Comparison of ENCODE assay signal across 9 cellular contexts in genomic region chr2:1742680-1743395, GRCh38. TPM values are rescaled to one million over a fixed set of nuclear protein-coding genes. Genes with fewer than 3 reads are reported as not detected.
DNase-seq lines count a peak whose midpoint lies in the region; FAIRE-seq and TF ChIP-seq lines count a peak whose summit lies in the region.
"Had no signal": no experiment of that assay in that cellular context is flagged by ENCODE, and none has a peak within 500 bp of the region (broad histone marks: within the 10 kb centered on the region; RNA-seq: fewer than 3 reads in every experiment).

No MANE protein-coding gene starts in this region.

- H3K4me2 ChIP-seq in keratinocyte (ENCODE audit: control insufficient read depth, extremely low read depth, insufficient read depth, low read depth, low read length): peak overlapping the region; percentile 75

- peaks cover 51% of the 10 kb centered on the region for H3K79me2 ChIP-seq in keratinocyte (ENCODE audit: control insufficient read depth, insufficient read depth, low read length)

- H2AFZ ChIP-seq in keratinocyte (ENCODE audit: control insufficient read depth, low read length): peak overlapping the region; percentile 15

- DNase-seq in D721Med (ENCODE audit: insufficient read length, low spot score) (no peak), Peyer's patch (peak; percentile 16 to 69 (median 60)), colonic mucosa (peak; percentile 74), keratinocyte (ENCODE audit: low read depth, low spot score) (peak; percentile 35), DMS79 (lab: John Stamatoyannopoulos, UW) (no peak), erythroblast (lab: John Stamatoyannopoulos, UW) (no peak), Kasumi-1 (lab: John Stamatoyannopoulos, UW) (no peak)

- H4K20me1 ChIP-seq in keratinocyte (ENCODE audit: control insufficient read depth, extremely low read depth, insufficient read depth, low read length): peaks cover 3% of the 10 kb centered on the region

- H3K27ac ChIP-seq in Peyer's patch (peak overlapping the region; percentile 68 to 97 (median 79)), colonic mucosa (peak overlapping the region; percentile 67), keratinocyte (ENCODE audit: control insufficient read depth, insufficient read depth, low read length) (peak overlapping the region; percentile 71), skeletal muscle tissue (ENCODE audit: low read depth, low read length) (peak overlapping the region; percentile 86)
- H3K27ac ChIP-seq: HL-60 had no signal

- no peaks in the 10 kb centered on the region for H3K36me3 ChIP-seq in Peyer's patch
- H3K36me3 ChIP-seq in colonic mucosa: no peaks in the 10 kb centered on the region
- peaks cover 0 to 3% of the 10 kb centered on the region in 2 experiments for H3K36me3 ChIP-seq in keratinocyte (ENCODE audit: control insufficient read depth in 2 of 2, extremely low read depth in 1 of 2, insufficient read depth in 2 of 2, low read length in 2 of 2)
- H3K36me3 ChIP-seq in skeletal muscle tissue (ENCODE audit: control insufficient read depth in 3 of 3, insufficient read depth in 3 of 3, low read length in 3 of 3): no peaks in the 10 kb centered on the region

- peak overlapping the region; percentile 5 to 73 for H3K9ac ChIP-seq in colonic mucosa (ENCODE audit: low read depth in 2 of 2, low read length in 2 of 2)
- peak overlapping the region; percentile 77 for H3K9ac ChIP-seq in keratinocyte (ENCODE audit: control insufficient read depth, extremely low read depth, insufficient read depth, low read length)
- peak overlapping the region; percentile 50 to 57 (median 57) for H3K9ac ChIP-seq in skeletal muscle tissue (ENCODE audit: low read depth in 1 of 3, low read length in 3 of 3)

- peak overlapping the region; percentile 40 to 73 (median 48) for H3K4me3 ChIP-seq in Peyer's patch
- H3K4me3 ChIP-seq in colonic mucosa: peak overlapping the region; percentile 35
- H3K4me3 ChIP-seq in keratinocyte (ENCODE audit: control insufficient read depth in 2 of 3, extremely low read depth in 1 of 3, insufficient read depth in 2 of 3, low read depth in 1 of 3, low read length in 3 of 3): peak overlapping the region; percentile 57 to 85 (median 63)
- H3K4me3 ChIP-seq in skeletal muscle tissue (ENCODE audit: low read length in 3 of 3): peak overlapping the region; percentile 63 to 79 (median 70)

- TF ChIP-seq POLR2A in Peyer's patch (IDR thresholded peaks at IDR 0.05): no peak
- no peak for TF ChIP-seq POLR2A in erythroblast (IDR thresholded peaks at IDR 0.05; ENCODE audit: low read length)

- intact Hi-C loops in colonic mucosa (cut with DNase I): loop anchor here (10.0 kb wide), 2 partner anchors 68 to 72 kb away; no protein-coding TSS in a partner anchor

- H3K4me1 ChIP-seq in Peyer's patch: peaks cover 0 to 7% (median 0%) of the 10 kb centered on the region in 4 donors
- no peaks in the 10 kb centered on the region for H3K4me1 ChIP-seq in colonic mucosa
- peaks cover 14% of the 10 kb centered on the region for H3K4me1 ChIP-seq in keratinocyte (ENCODE audit: control insufficient read depth, extremely low read depth, insufficient read depth, low read length)
- peaks cover 15 to 27% (median 21%) of the 10 kb centered on the region in 3 donors for H3K4me1 ChIP-seq in skeletal muscle tissue (ENCODE audit: control insufficient read depth in 3 of 3, insufficient read depth in 3 of 3, low read length in 3 of 3)

- dilution Hi-C loops in keratinocyte (cut with MboI; ENCODE audit: extremely low pct_ligation_motif_present, low sequenced_read_pairs): loop anchor here (25.0 kb wide), 1 partner anchor 156 kb away; no protein-coding TSS in a partner anchor

- H3K27me3 ChIP-seq in Peyer's patch: no peaks in the 10 kb centered on the region
- H3K27me3 ChIP-seq in colonic mucosa: peaks cover 10% of the 10 kb centered on the region
- H3K27me3 ChIP-seq in keratinocyte (ENCODE audit: control insufficient read depth, extremely low read depth, insufficient read depth, low read length): peaks cover 24% of the 10 kb centered on the region
- H3K27me3 ChIP-seq in skeletal muscle tissue (ENCODE audit: control insufficient read depth in 3 of 3, insufficient read depth in 3 of 3, low read length in 3 of 3): peaks cover 17 to 43% (median 33%) of the 10 kb centered on the region in 3 donors

- no peaks in the 10 kb centered on the region for H3K9me3 ChIP-seq in Peyer's patch
- no peaks in the 10 kb centered on the region for H3K9me3 ChIP-seq in colonic mucosa
- H3K9me3 ChIP-seq in keratinocyte (ENCODE audit: control insufficient read depth, low read depth, low read length): no peaks in the 10 kb centered on the region
- no peaks in the 10 kb centered on the region for H3K9me3 ChIP-seq in skeletal muscle tissue (ENCODE audit: control insufficient read depth in 3 of 3, low read length in 3 of 3)

- no peaks in the 10 kb centered on the region for H3K9me1 ChIP-seq in keratinocyte (ENCODE audit: control insufficient read depth, extremely low read depth, insufficient read depth, low read length)

- TF ChIP-seq CTCF in D721Med (IDR thresholded peaks at IDR 0.05; ENCODE audit: insufficient read depth, missing control alignments) (peak; percentile 36), Peyer's patch (IDR thresholded peaks at IDR 0.05) (peak in 3 of 6 experiments; percentile 11 to 30 (median 12)), colonic mucosa (IDR thresholded peaks at IDR 0.05) (no peak), keratinocyte (optimal IDR thresholded peaks at IDR 0.05 in 1 of 3, IDR thresholded peaks at IDR 0.05 in 1 of 3, conservative IDR thresholded peaks at IDR 0.05 in 1 of 3; ENCODE audit: extremely low read depth in 1 of 3, insufficient read depth in 2 of 3, low read length in 3 of 3) (peak; percentile 51 to 84 (median 67))

- FAIRE-seq in D721Med (lab: Jason Lieb, UNC): no peak
- peak; percentile 69 for FAIRE-seq in keratinocyte (lab: Jason Lieb, UNC)

RNA-seq across cellular contexts. Expression of gene PXDN, which starts 1.5 kb away (rescaled TPM):
- total RNA-seq in Peyer's patch: 100 to 1,000 TPM in 1 of 4 donors, 10 to 100 TPM in 2, 1 to 10 TPM in 1; 7.5 to 148 (median 21.0) TPM
- 10 to 100 TPM in 1 of 2 donors, 1 to 10 TPM in 1; 9.5 to 20.0 TPM for total RNA-seq in colonic mucosa
- polyA plus RNA-seq in keratinocyte: 28.3 to 87.9 TPM (median 36.7 TPM) in 3 replicates
- polyA plus RNA-seq in keratinocyte (2011; ENCODE audit: low read depth): 14.0 TPM
- polyA plus RNA-seq in keratinocyte (2011; cell fraction: cytosol; rRNA removed): 27.1 and 32.4 TPM in 2 replicates
- polyA plus RNA-seq in keratinocyte (2011; cell fraction: nucleus; rRNA removed): 126 and 141 TPM in 2 replicates
- polyA plus RNA-seq in keratinocyte (2012; ENCODE audit: low replicate concordance): 7.5 and 94.4 TPM in 2 replicates
- 45.0 to 180 TPM (median 60.7 TPM) in 3 replicates for polyA minus RNA-seq in keratinocyte
- 67.7 TPM for polyA minus RNA-seq in keratinocyte (2011; cell fraction: cytosol; rRNA and poly(A)+ RNA removed)
- polyA minus RNA-seq in keratinocyte (2011; cell fraction: nucleus; rRNA and poly(A)+ RNA removed): 173 and 221 TPM in 2 replicates
- 106 TPM for total RNA-seq in skeletal muscle tissue

Comparison
In these comparisons a context has a peak if more than half of its experiments do, and no peak if none do; other contexts are left out.
1. DNase-seq: peak in Peyer's patch (3 of 3), colonic mucosa (single experiment) and keratinocyte (single experiment); none in D721Med (single experiment), DMS79 (single experiment), erythroblast (0 of 2) and Kasumi-1 (0 of 2).
2. Peak in every context shown above with its lines, with median percentiles within 50 percentile points of each other: H3K27ac ChIP-seq, H3K4me3 ChIP-seq and H3K9ac ChIP-seq.